ENCODE assay signal across 23 cellular contexts in the genomic region with DNA sequence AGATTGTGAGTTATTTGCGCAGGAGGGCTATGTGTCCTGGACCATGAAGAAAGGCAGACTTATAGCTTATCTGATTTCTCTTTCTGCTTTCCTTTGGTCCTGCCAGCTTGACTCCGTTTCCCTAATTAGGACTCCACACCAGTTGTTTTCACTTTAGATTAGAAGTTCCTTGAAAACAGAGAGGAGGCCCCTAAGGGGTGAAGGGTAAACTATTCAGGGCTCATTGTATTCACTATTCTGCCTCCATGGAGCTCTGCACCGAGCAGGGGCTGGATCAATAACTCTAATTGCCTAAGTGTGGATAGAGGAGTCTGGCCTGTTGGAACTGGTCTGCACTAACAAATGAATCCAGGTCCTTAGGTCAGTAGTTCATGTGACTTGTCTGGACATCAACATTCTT. TPM values are rescaled to one million over a fixed set of nuclear protein-coding genes. Genes with fewer than 3 reads are reported as not detected.
"Had no signal": no experiment of that assay in that cellular context is flagged by ENCODE, and none has a peak within 500 bp of the region (broad histone marks: within the 10 kb centered on the region; RNA-seq: fewer than 3 reads in every experiment).

No MANE protein-coding gene starts in this region.

- H3K9me3 Mint-ChIP-seq: naive thymus-derived CD8-positive, alpha-beta T cell; stimulated activated effector memory CD8-positive, alpha-beta T cell treated with anti-CD3 and anti-CD28 coated beads, Interleukin-12 subunit alpha, Interleukin-12 subunit beta, amount 100 ng/mL, for 72 hours had no signal

- H3K4me3 Mint-ChIP-seq: naive thymus-derived CD8-positive, alpha-beta T cell; stimulated activated effector memory CD8-positive, alpha-beta T cell treated with anti-CD3 and anti-CD28 coated beads, Interleukin-12 subunit alpha, Interleukin-12 subunit beta, amount 100 ng/mL, for 72 hours had no signal

- DNase-seq: effector CD8-positive, alpha-beta T cell; erythroblast; esophagus squamous epithelium; foreskin melanocyte; glutamatergic neuron; heart right ventricle; hippocampal formation; left cardiac atrium; left lung; naive thymus-derived CD8-positive, alpha-beta T cell; sigmoid colon; stimulated activated CD4-positive, alpha-beta T cell treated with anti-CD3 and anti-CD28 coated beads, Interleukin-2, amount 100 ng/mL, for 24 hours; stimulated activated CD4-positive, alpha-beta T cell treated with anti-CD3 and anti-CD28 coated beads, Interleukin-4, amount 100 ng/mL, for 24 hours; stimulated activated naive CD4-positive, alpha-beta T cell treated with Interleukin-2 at 50 U/mL for 16 hours; stomach; thyroid gland; trophoblast cell had no signal

- H3K36me3 ChIP-seq: esophagus squamous epithelium, heart right ventricle, left lung, prostate gland, right atrium auricular region, sigmoid colon, stomach, thyroid gland, vagina had no signal

- H3K79me2 ChIP-seq: parathyroid adenoma had no signal

- H3K4me1 Mint-ChIP-seq: stimulated activated effector memory CD8-positive, alpha-beta T cell treated with anti-CD3 and anti-CD28 coated beads, Interleukin-12 subunit alpha, Interleukin-12 subunit beta, amount 100 ng/mL, for 72 hours had no signal

- H3K4me1 ChIP-seq: esophagus squamous epithelium, heart right ventricle, left lung, parathyroid adenoma, prostate gland, right atrium auricular region, sigmoid colon, stomach, thyroid gland, vagina had no signal

- H3K4me3 ChIP-seq: esophagus squamous epithelium, heart right ventricle, left lung, prostate gland, right atrium auricular region, sigmoid colon, stomach, thyroid gland, vagina had no signal

- H3K9ac ChIP-seq: parathyroid adenoma had no signal

- H3K9me3 ChIP-seq: esophagus squamous epithelium, heart right ventricle, left lung, prostate gland, right atrium auricular region, sigmoid colon, stomach, thyroid gland, vagina had no signal

- H3K36me3 Mint-ChIP-seq: naive thymus-derived CD8-positive, alpha-beta T cell; stimulated activated effector memory CD8-positive, alpha-beta T cell treated with anti-CD3 and anti-CD28 coated beads, Interleukin-12 subunit alpha, Interleukin-12 subunit beta, amount 100 ng/mL, for 72 hours had no signal

- H3K27ac ChIP-seq: esophagus squamous epithelium, heart right ventricle, left lung, parathyroid adenoma, prostate gland, right atrium auricular region, sigmoid colon, stomach, thyroid gland, vagina had no signal

- H3K27me3 ChIP-seq: esophagus squamous epithelium, right atrium auricular region, sigmoid colon, stomach, thyroid gland, vagina had no signal

RNA-seq across cellular contexts. Expression of gene SKA1, which starts 36.2 kb away (rescaled TPM):
- total RNA-seq: mesenteric fat pad had no signal
